ENCODE assay signal across 12 cellular contexts in the genomic region with DNA sequence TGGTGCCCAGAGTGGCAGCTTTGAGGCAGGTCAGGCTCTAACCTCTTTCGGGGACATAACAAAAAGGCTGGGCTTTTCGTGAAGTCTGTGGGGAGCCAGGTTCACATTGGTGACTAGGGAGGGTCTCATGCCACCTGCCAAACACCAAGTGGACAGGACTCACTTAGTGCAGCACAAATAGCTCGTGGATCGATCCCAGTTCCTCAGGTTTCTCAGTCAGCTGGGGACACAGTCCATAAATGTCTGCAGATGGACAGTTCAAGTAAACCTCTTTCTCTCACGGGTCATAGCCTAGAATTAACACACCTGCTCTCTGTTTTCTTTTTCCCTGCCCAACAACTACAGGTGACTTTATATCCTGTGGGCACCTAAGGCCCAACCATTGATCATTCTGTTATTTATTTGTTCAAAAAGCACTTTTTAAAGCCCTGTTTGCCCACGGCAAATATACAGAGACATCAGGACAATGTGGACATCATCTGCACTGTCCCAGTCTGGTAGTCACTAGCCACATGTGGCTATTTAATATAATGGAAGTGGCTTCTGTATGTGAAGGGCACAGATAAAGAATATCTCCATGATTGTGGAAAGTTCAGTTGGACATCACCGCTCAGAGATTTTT. TPM values are rescaled to one million over a fixed set of nuclear protein-coding genes. Genes with fewer than 3 reads are reported as not detected.
DNase-seq lines count a peak whose midpoint lies in the region; ATAC-seq and TF ChIP-seq lines count a peak whose summit lies in the region.
"Had no signal": no experiment of that assay in that cellular context is flagged by ENCODE, and none has a peak within 500 bp of the region (broad histone marks: within the 10 kb centered on the region; RNA-seq: fewer than 3 reads in every experiment).

No MANE protein-coding gene starts in this region.

- no peak for TF ChIP-seq CTCF in progenitor cell of endocrine pancreas (IDR thresholded peaks at IDR 0.05; ENCODE audit: unreplicated experiment)

- peaks cover 3% of the 10 kb centered on the region for H3K9me3 Mint-ChIP-seq in progenitor cell of endocrine pancreas (ENCODE audit: low read depth)

- ATAC-seq in GM18511 (IDR thresholded peaks at IDR 0.05; ENCODE audit: unreplicated experiment) (no peak), HG02840 (IDR thresholded peaks at IDR 0.05; ENCODE audit: low FRiP score, unreplicated experiment) (no peak)

- peak overlapping the region; percentile 95 for H3K27ac Mint-ChIP-seq in progenitor cell of endocrine pancreas

- no peak overlapping the region for H3K4me3 Mint-ChIP-seq in progenitor cell of endocrine pancreas (ENCODE audit: low read depth)
- H3K4me3 Mint-ChIP-seq: nephron progenitor cell had no signal

- DNase-seq in NCI-H510A treated with DMSO at 0.1 percent for 48 hours (lab: John Stamatoyannopoulos, UW): peak; percentile 61
- DNase-seq in NCI-H510A (lab: John Stamatoyannopoulos, UW): no peak
- peak; percentile 77 for DNase-seq in NCI-H1092 treated with DMSO at 0.1 percent for 48 hours (lab: John Stamatoyannopoulos, UW)
- DNase-seq in caudate nucleus (lab: John Stamatoyannopoulos, UW): no peak
- DNase-seq in progenitor cell of endocrine pancreas (ENCODE audit: low spot score, unreplicated experiment): no peak
- no peak for DNase-seq in activated T-cell treated with anti-CD3 and anti-CD28 coated beads, Interleukin-2, amount 50 U/mL, for 1 hour
- DNase-seq: activated CD4-positive, alpha-beta T cell treated with anti-CD3 and anti-CD28 coated beads, Interleukin-2, amount 50 U/mL, for 4 hours; activated gamma-delta T cell treated with Interleukin-2 at 50 U/mL for 16 hours; nephron progenitor cell; thyroid gland had no signal

- H3K27ac ChIP-seq in caudate nucleus (ENCODE audit: low read depth, low read length): peak overlapping the region; percentile 99
- H3K27ac ChIP-seq: thyroid gland had no signal

- H3K4me1 Mint-ChIP-seq in progenitor cell of endocrine pancreas (ENCODE audit: low read depth): peaks cover 34% of the 10 kb centered on the region

- H3K27me3 Mint-ChIP-seq in progenitor cell of endocrine pancreas: peaks cover 4% of the 10 kb centered on the region

- H3K36me3 Mint-ChIP-seq in progenitor cell of endocrine pancreas (ENCODE audit: insufficient read depth): peaks cover 21% of the 10 kb centered on the region

RNA-seq across cellular contexts. Expression of a gene that starts 53.5 kb away (rescaled TPM):
- total RNA-seq in progenitor cell of endocrine pancreas: 20.3 and 33.8 TPM in 2 replicates

Comparison
In these comparisons a context has a peak if more than half of its experiments do, and no peak if none do; other contexts are left out.
1. DNase-seq: peak in NCI-H510A treated with DMSO at 0.1 percent for 48 hours (single experiment) and NCI-H1092 treated with DMSO at 0.1 percent for 48 hours (single experiment); none in NCI-H510A (single experiment), caudate nucleus (0 of 61), progenitor cell of endocrine pancreas (single experiment) and activated T-cell treated with anti-CD3 and anti-CD28 coated beads, Interleukin-2, amount 50 U/mL, for 1 hour (single experiment).